9 cellular contexts compared by ENCODE assay signal in genomic region chr22:36371920-36372319, GRCh38. TPM values are rescaled to one million over a fixed set of nuclear protein-coding genes. Genes with fewer than 3 reads are reported as not detected.
A peak's percentile ranks its signal among the peaks of the same experiment; 100 is the strongest.
DNase-seq lines count a peak whose midpoint lies in the region; ATAC-seq, FAIRE-seq and TF ChIP-seq lines count a peak whose summit lies in the region.
"Had no signal": no experiment of that assay in that cellular context is flagged by ENCODE, and none has a peak within 500 bp of the region (broad histone marks: within the 10 kb centered on the region; RNA-seq: fewer than 3 reads in every experiment).

No MANE protein-coding gene starts in this region.

- WGBS in A549 (ENCODE audit: missing lambda C conversion rate): 92% methylated on average over 2 of the region's 2 CpGs
- 67% methylated on average over 2 of the region's 2 CpGs for WGBS in mammary epithelial cell (ENCODE audit: low coverage, missing lambda C conversion rate)

- BruUV-seq in HCT116 (replicated peaks; lab: Mats Ljungman, UMichigan): no TSS peak
- BruUV-seq in mammary epithelial cell (replicated peaks; lab: Mats Ljungman, UMichigan): no TSS peak

- no peaks in the 10 kb centered on the region for H3K9me3 Mint-ChIP-seq in nephron

- H3K9me3 ChIP-seq in A549: no peaks in the 10 kb centered on the region
- no peaks in the 10 kb centered on the region for H3K9me3 ChIP-seq in HCT116 (ENCODE audit: control insufficient read depth in 1 of 2, insufficient read depth in 1 of 2, low read depth in 1 of 2, low read length in 2 of 2)
- no peaks in the 10 kb centered on the region for H3K9me3 ChIP-seq in mammary epithelial cell (replicated peaks; ENCODE audit: insufficient read depth, low read length)

- peak overlapping the region in 1 of 3 experiments; percentile 20 for H3K4me3 Mint-ChIP-seq in nephron

- peak overlapping the region; percentile 83; the same call in 2 of the 3 replicates for H3K4me2 ChIP-seq in A549
- peak overlapping the region; percentile 67 for H3K4me2 ChIP-seq in HCT116 (ENCODE audit: low read length)
- H3K4me2 ChIP-seq in mammary epithelial cell (ENCODE audit: insufficient read depth, low read depth, low read length): peak overlapping the region; percentile 27

- in situ Hi-C loops in mammary epithelial cell (cut with MboI; ENCODE audit: low sequenced_read_pairs in 2 of 2): no loop called here

- H3K79me2 ChIP-seq in HCT116 (ENCODE audit: insufficient read depth, low read length) (peaks cover 100% of the 10 kb centered on the region), mammary epithelial cell (ENCODE audit: insufficient read depth, low read length) (peaks cover 99% of the 10 kb centered on the region)

- TF ChIP-seq CTCF in A549 (IDR thresholded peaks at IDR 0.05) (no peak), HCT116 (IDR thresholded peaks at IDR 0.05 in 2 of 3, conservative IDR thresholded peaks at IDR 0.05 in 1 of 3; ENCODE audit: borderline replicate concordance in 1 of 3, insufficient read depth in 1 of 3, low read depth in 2 of 3, low read length in 2 of 3) (no peak), mammary epithelial cell (conservative IDR thresholded peaks at IDR 0.05 in 1 of 2, IDR thresholded peaks at IDR 0.05 in 1 of 2; ENCODE audit: extremely low read depth in 1 of 2, insufficient read depth in 1 of 2, low read depth in 1 of 2, low read length in 2 of 2) (no peak), nephron (IDR thresholded peaks at IDR 0.05; ENCODE audit: unreplicated experiment in 3 of 3) (no peak)

- TF ChIP-seq EP300 in A549 (IDR thresholded peaks at IDR 0.05): no peak

- DNase-seq in A549 (ENCODE audit: low read depth in 1 of 2, low spot score in 1 of 2): no peak
- DNase-seq in HCT116 (ENCODE audit: low read depth, low spot score): no peak
- no peak for DNase-seq in mammary epithelial cell
- DNase-seq in mesenteric fat pad (ENCODE audit: low spot score): no peak

- H3K9me2 ChIP-seq in HCT116 (ENCODE audit: insufficient read depth): no peaks in the 10 kb centered on the region

- dilution Hi-C loops in mammary epithelial cell (cut with HindIII; ENCODE audit: low sequenced_read_pairs): no loop called here

- H4K20me1 ChIP-seq in HCT116 (ENCODE audit: insufficient read depth) (peaks cover 21% of the 10 kb centered on the region; the same call in 1 of the 2 replicates), mammary epithelial cell (ENCODE audit: insufficient read depth, low read length) (peaks cover 24% of the 10 kb centered on the region)

- H3K36me3 ChIP-seq in HCT116 (ENCODE audit: control insufficient read depth in 1 of 2, insufficient read depth in 2 of 2, low read length in 2 of 2): peaks cover 0 to 14% of the 10 kb centered on the region in 2 experiments; a peak in 1 of 4 replicates
- peaks cover 16% of the 10 kb centered on the region for H3K36me3 ChIP-seq in mammary epithelial cell (ENCODE audit: insufficient read depth, low read length)

- no peak for FAIRE-seq in A549 (lab: Jason Lieb, UNC)
- FAIRE-seq: colon had no signal

- no peaks in the 10 kb centered on the region for H3K27me3 ChIP-seq in HCT116 (ENCODE audit: insufficient read depth, low read length)
- no peaks in the 10 kb centered on the region for H3K27me3 ChIP-seq in mammary epithelial cell (ENCODE audit: insufficient read depth, low read length)

- RAD21 ChIA-PET in HCT116 (lab: Charles Lee; ENCODE audit: low non-redundant PET in 1 of 2, low total read pairs in 2 of 2, uncharacterized antibody in 2 of 2, unreplicated experiment in 2 of 2): no interaction called here

- ATAC-seq in A549 (no peak), HCT116 (no peak), HG02973 (IDR thresholded peaks at IDR 0.05; ENCODE audit: unreplicated experiment) (no peak), HG02852 (IDR thresholded peaks at IDR 0.05; ENCODE audit: unreplicated experiment) (no peak), GM18867 (IDR thresholded peaks at IDR 0.05; ENCODE audit: unreplicated experiment) (no peak)

- intact Hi-C loops in HCT116 (cut with micrococcal nuclease): loop anchor here (5.0 kb wide), 1 partner anchor 100 kb away; no protein-coding TSS in a partner anchor
- intact Hi-C loops in mammary epithelial cell (cut with micrococcal nuclease): no loop called here

- H2AFZ ChIP-seq in HCT116 (ENCODE audit: low read depth, low read length, poor library complexity, severe bottlenecking): no peak overlapping the region
- no peak overlapping the region for H2AFZ ChIP-seq in mammary epithelial cell (ENCODE audit: low read depth, low read length)

- TF ChIP-seq RAD21 in A549 (conservative IDR thresholded peaks at IDR 0.05 in 1 of 2, IDR thresholded peaks at IDR 0.05 in 1 of 2) (no peak), HCT116 (IDR thresholded peaks at IDR 0.05; ENCODE audit: low read depth) (no peak)

- no peaks in the 10 kb centered on the region for H3K27me3 Mint-ChIP-seq in nephron (ENCODE audit: low read depth)

- peaks cover 64% of the 10 kb centered on the region for H3K4me1 Mint-ChIP-seq in nephron

- no peaks in the 10 kb centered on the region for H3K36me3 Mint-ChIP-seq in nephron (ENCODE audit: low read depth)

- H3K4me3 ChIP-seq in A549: no peak overlapping the region
- no peak overlapping the region for H3K4me3 ChIP-seq in HCT116 (replicated peaks in 1 of 2; ENCODE audit: low read depth in 1 of 2, low read length in 2 of 2)
- H3K4me3 ChIP-seq in mammary epithelial cell (replicated peaks in 1 of 3; ENCODE audit: insufficient read depth in 1 of 3, low read depth in 2 of 3, low read length in 3 of 3): no peak overlapping the region

- CTCF ChIA-PET in A549 (lab: Yijun Ruan, JAX): interaction anchor here (0.7 to 1.4 kb wide), 2 partner anchors 8 to 70 kb away, joined by 3 read pairs; no protein-coding TSS in a partner anchor
- CTCF ChIA-PET in HCT116 (lab: Charles Lee): interaction anchor here (1.0 kb wide), 1 partner anchor 16 kb away, joined by 3 read pairs; the partner anchor contains the start of gene MYH9
- CTCF ChIA-PET in mammary epithelial cell (lab: Charles Lee; ENCODE audit: low non-redundant PET): interaction anchor here (0.7 kb wide), 1 partner anchor 355 kb away, joined by 3 read pairs; no protein-coding TSS in a partner anchor

- H3K27ac ChIP-seq in A549 (peak overlapping the region; percentile 83 to 99; a peak in 4 of 6 replicates), HCT116 (ENCODE audit: low read depth, low read length) (peak overlapping the region; percentile 37; the same call in 1 of the 2 replicates), mammary epithelial cell (ENCODE audit: insufficient read depth, low read depth, low read length) (peak overlapping the region; percentile 74)

- no peak overlapping the region for H3K9ac ChIP-seq in HCT116 (ENCODE audit: low read length)
- peak overlapping the region; percentile 38 for H3K9ac ChIP-seq in mammary epithelial cell (ENCODE audit: insufficient read depth, low read length)

- TF ChIP-seq POLR2A in A549 (IDR thresholded peaks at IDR 0.05; ENCODE audit: low read length) (no peak), HCT116 (IDR thresholded peaks at IDR 0.05; ENCODE audit: borderline replicate concordance, extremely low read depth, insufficient read depth, insufficient read length) (no peak)

- POLR2A ChIA-PET in A549 (lab: Yijun Ruan, JAX) (no interaction called here), HCT116 (lab: Charles Lee) (interaction anchor here (1.0 to 1.2 kb wide), 2 partner anchors 11 to 16 kb away, joined by 3 read pairs; partner anchors contain the start of gene MYH9)

- peak overlapping the region; percentile 83 to 98 (median 85) for H3K27ac Mint-ChIP-seq in nephron

- H3K4me1 ChIP-seq in A549: peaks cover 95% of the 10 kb centered on the region
- H3K4me1 ChIP-seq in HCT116 (ENCODE audit: control insufficient read depth in 1 of 2, insufficient read depth in 2 of 2, low read length in 2 of 2): peaks cover 94 to 100% of the 10 kb centered on the region in 2 experiments
- peaks cover 94% of the 10 kb centered on the region for H3K4me1 ChIP-seq in mammary epithelial cell (ENCODE audit: insufficient read depth, low read length)

TF ChIP-seq in A549, 52 proteins besides CTCF, POLR2A, EP300 and RAD21 (continues in another document):
- TF ChIP-seq ATOH8 (CRISPR knock-in tag; IDR thresholded peaks at IDR 0.05; ENCODE audit: low read depth) (no peak), EHF (CRISPR knock-in tag; IDR thresholded peaks at IDR 0.05) (no peak), TFCP2L1 (CRISPR knock-in tag; IDR thresholded peaks at IDR 0.05) (no peak)
- TF ChIP-seq, protein P1, sequence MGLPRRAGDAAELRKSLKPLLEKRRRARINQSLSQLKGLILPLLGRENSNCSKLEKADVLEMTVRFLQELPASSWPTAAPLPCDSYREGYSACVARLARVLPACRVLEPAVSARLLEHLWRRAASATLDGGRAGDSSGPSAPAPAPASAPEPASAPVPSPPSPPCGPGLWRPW (IDR thresholded peaks at IDR 0.05): no peak

TF ChIP-seq in HCT116, 20 proteins besides CTCF, POLR2A, EP300 and RAD21:
- no peak for TF ChIP-seq CBX3 (IDR thresholded peaks at IDR 0.05; ENCODE audit: low read depth)
- TF ChIP-seq ZFX (IDR thresholded peaks at IDR 0.05): no peak
- no peak for TF ChIP-seq ELF1 (IDR thresholded peaks at IDR 0.05; ENCODE audit: borderline replicate concordance, low read depth)
- TF ChIP-seq CEBPB (IDR thresholded peaks at IDR 0.05; ENCODE audit: low read depth): no peak
- no peak for TF ChIP-seq EGR1 (IDR thresholded peaks at IDR 0.05; ENCODE audit: low read depth)
- no peak for TF ChIP-seq EZH2phosphoT487 (IDR thresholded peaks at IDR 0.05; ENCODE audit: borderline replicate concordance)

RNA-seq across cellular contexts. Expression of gene MYH9, which starts 15.8 kb away (rescaled TPM):
- polyA plus RNA-seq in A549 (2011; rRNA removed): 92.1 and 162 TPM in 2 replicates
- 112 and 118 TPM in 2 replicates for polyA plus RNA-seq in A549 (2012; cell fraction: cytosol; rRNA removed)
- 202 and 239 TPM in 2 replicates for polyA plus RNA-seq in A549 (2012; cell fraction: nucleus; rRNA removed)
- polyA plus RNA-seq in A549 (2017; fragmentation: RNase III; extraction: RNeasy Plus Mini Kit Qiagen cat#74134 plus additional on column Dnase treatment): 158 to 215 TPM (median 167 TPM) in 3 replicates
- 460 and 534 TPM in 2 replicates for polyA minus RNA-seq in A549 (2011; rRNA and poly(A)+ RNA removed)
- 258 TPM for total RNA-seq in HCT116 (2021; ENCODE audit: unreplicated experiment)
- 205 and 249 TPM in 2 replicates for polyA plus RNA-seq in HCT116 (2012)
- total RNA-seq in mammary epithelial cell: 1,000 to 10,000 TPM; 1,183 to 1,246 TPM
- polyA plus RNA-seq in mammary epithelial cell: 295 TPM
- 996 TPM for polyA minus RNA-seq in mammary epithelial cell
- 673 TPM for total RNA-seq in mesenteric fat pad

Comparison
In these comparisons a context has a peak if more than half of its experiments do, and no peak if none do; other contexts are left out.
1. H3K27ac ChIP-seq: peak in every context shown above with its lines; median percentile 91 in A549; 74 in mammary epithelial cell; 37 in HCT116.
2. H3K4me2 ChIP-seq: peak in every context shown above with its lines; median percentile 83 in A549; 67 in HCT116; 27 in mammary epithelial cell.